ENCODE assay signal across 14 cellular contexts in genomic region chr11:112513936-112514716, GRCh38.
A peak's percentile ranks its signal among the peaks of the same experiment; 100 is the strongest.
DNase-seq lines count a peak whose midpoint lies in the region; ATAC-seq lines count a peak whose summit lies in the region.
"Had no signal": no experiment of that assay in that cellular context is flagged by ENCODE, and none has a peak within 500 bp of the region (broad histone marks: within the 10 kb centered on the region; RNA-seq: fewer than 3 reads in every experiment).

No MANE protein-coding gene starts in this region.

- no peak overlapping the region for H3K4me3 ChIP-seq in mesenchymal stem cell (ENCODE audit: insufficient read depth in 1 of 2, low read depth in 1 of 2, low read length in 2 of 2)
- H3K4me3 ChIP-seq: ovary had no signal

- H3K18ac ChIP-seq in mesenchymal stem cell (ENCODE audit: low read depth in 1 of 2, low read length in 2 of 2), result no peak overlapping the region

- H3K36me3 ChIP-seq in mesenchymal stem cell (ENCODE audit: control insufficient read depth in 1 of 2, insufficient read depth in 2 of 2, low read depth in 1 of 2, low read length in 2 of 2), result no peaks in the 10 kb centered on the region
- H3K36me3 ChIP-seq: ovary had no signal

- H2AK5ac ChIP-seq in mesenchymal stem cell (ENCODE audit: low read length, severe bottlenecking), result no peak overlapping the region

- no peaks in the 10 kb centered on the region for H3K79me1 ChIP-seq in mesenchymal stem cell (replicated peaks; ENCODE audit: low read length, poor library complexity, severe bottlenecking)

- H3K14ac ChIP-seq in mesenchymal stem cell (ENCODE audit: low read length in 2 of 2), result no peak overlapping the region

- H3K4me2 ChIP-seq in mesenchymal stem cell (ENCODE audit: low read length, poor library complexity, severe bottlenecking), result no peak overlapping the region

- no peaks in the 10 kb centered on the region for H3K4me1 ChIP-seq in mesenchymal stem cell (ENCODE audit: control insufficient read depth, insufficient read depth, low read depth, low read length)

- H2BK15ac ChIP-seq in mesenchymal stem cell (ENCODE audit: low read depth, poor library complexity, severe bottlenecking), result no peak overlapping the region

- H2BK12ac ChIP-seq in mesenchymal stem cell (ENCODE audit: low read length in 2 of 2), result no peak overlapping the region

- no peak overlapping the region for H2AFZ ChIP-seq in mesenchymal stem cell (ENCODE audit: low read depth, low read length)

- no peak overlapping the region for H3K9ac ChIP-seq in mesenchymal stem cell (ENCODE audit: low read length)

- H3K27ac ChIP-seq in mesenchymal stem cell (ENCODE audit: low read length, poor library complexity, severe bottlenecking), result no peak overlapping the region
- H3K27ac ChIP-seq: ovary had no signal

- no peak overlapping the region for H2BK120ac ChIP-seq in mesenchymal stem cell (ENCODE audit: low read depth, low read length)

- no peak overlapping the region for H3K23ac ChIP-seq in mesenchymal stem cell (ENCODE audit: low read length in 2 of 2)

- WGBS in mesenchymal stem cell, result 75% methylated on average over 5 of the region's 5 CpGs

- no peak overlapping the region for H4K91ac ChIP-seq in mesenchymal stem cell (ENCODE audit: low read length)

- in situ Hi-C loops in Caki2 (cut with HindIII; ENCODE audit: low pct_unique_long_range_greater_than_20kb, low sequenced_read_pairs), result no loop called here

- peak; percentile 16 for DNase-seq in Caki2 (ENCODE audit: low read depth)
- DNase-seq in NCI-H1105 treated with DMSO at 0.1 percent for 48 hours (lab: John Stamatoyannopoulos, UW), result peak; percentile 72
- peak; percentile 12 for DNase-seq in SW480 (ENCODE audit: low spot score)
- peak; percentile 47 for DNase-seq in mesenchymal stem cell
- DNase-seq in germinal center (ENCODE audit: low spot score), result no peak
- DNase-seq in effector CD4-positive, alpha-beta T cell, result no peak
- DNase-seq: activated CD8-positive, alpha-beta memory T cell treated with anti-CD3 and anti-CD28 coated beads, Interleukin-2, amount 50 U/mL, for 48 hours; activated naive CD4-positive, alpha-beta T cell treated with anti-CD3 and anti-CD28 coated beads, Interleukin-2, amount 50 U/mL, for 16 hours; Calu3; effector CD8-positive, alpha-beta T cell; ovary; stimulated activated naive CD4-positive, alpha-beta T cell had no signal

- H4K8ac ChIP-seq in mesenchymal stem cell (ENCODE audit: low read length), result no peak overlapping the region

- no peaks in the 10 kb centered on the region for H3K9me3 ChIP-seq in mesenchymal stem cell (ENCODE audit: control insufficient read depth, low read length)
- H3K9me3 ChIP-seq: ovary had no signal

- H3K27me3 ChIP-seq in mesenchymal stem cell (ENCODE audit: control insufficient read depth in 1 of 2, insufficient read depth in 1 of 2, low read length in 2 of 2), result peaks cover 0 to 15% of the 10 kb centered on the region in 2 experiments
- H3K27me3 ChIP-seq: ovary had no signal

- H3K4ac ChIP-seq in mesenchymal stem cell (ENCODE audit: low read depth in 1 of 2, low read length in 2 of 2), result no peak overlapping the region

- H2BK5ac ChIP-seq in mesenchymal stem cell (ENCODE audit: low read depth, low read length, poor library complexity, severe bottlenecking), result no peak overlapping the region

- ATAC-seq in GM21786 (IDR thresholded peaks at IDR 0.05; ENCODE audit: unreplicated experiment), result no peak
- no peak for ATAC-seq in activated CD4-positive, CD25-positive, alpha-beta regulatory T cell treated with anti-CD3 and anti-CD28 coated beads, Interleukin-2, amount 50 U/mL, for 24 hours

Comparison
In these comparisons a context has a peak if more than half of its experiments do, and no peak if none do; other contexts are left out.
1. DNase-seq: peak in Caki2 (single experiment), NCI-H1105 treated with DMSO at 0.1 percent for 48 hours (single experiment), SW480 (single experiment) and mesenchymal stem cell (single experiment); none in germinal center (single experiment) and effector CD4-positive, alpha-beta T cell (single experiment).